In genomic region chr7:80324032-80324431, GRCh38 we compare ENCODE assay signal across 15 cellular contexts.
A peak's percentile ranks its signal among the peaks of the same experiment; 100 is the strongest.
DNase-seq lines count a peak whose midpoint lies in the region; ATAC-seq and TF ChIP-seq lines count a peak whose summit lies in the region.
"Had no signal": no experiment of that assay in that cellular context is flagged by ENCODE, and none has a peak within 500 bp of the region (broad histone marks: within the 10 kb centered on the region; RNA-seq: fewer than 3 reads in every experiment).

No MANE protein-coding gene starts in this region.

- DNase-seq in GM04503 (ENCODE audit: low read depth) (peak; percentile 55), NCI-H226 (peak; percentile 88), cardiac fibroblast (ENCODE audit: low read depth in 2 of 2) (peak; percentile 50 to 89), myocyte (ENCODE audit: low read depth) (peak; percentile 45), NCI-H82 (lab: John Stamatoyannopoulos, UW) (no peak), amniotic stem cell (lab: John Stamatoyannopoulos, UW) (no peak)
- no peak for DNase-seq in stimulated activated CD4-positive, alpha-beta T cell treated with anti-CD3 and anti-CD28 coated beads, Interleukin-2, amount 100 ng/mL, for 48 hours
- DNase-seq: activated CD8-positive, alpha-beta memory T cell treated with anti-CD3 and anti-CD28 coated beads, Interleukin-2, amount 10 ng/mL, durations not matched to agents 7 days and 5 days; C1 segment of cervical spinal cord; cortex of kidney; gastrocnemius medialis; NCI-H524 treated with DMSO at 0.1 percent for 48 hours; SHP77 treated with DMSO at 0.1 percent for 48 hours; sigmoid colon had no signal

- no peak overlapping the region for H3K4me3 ChIP-seq in cardiac fibroblast (replicated peaks in 1 of 2; ENCODE audit: low read depth in 2 of 2, low read length in 2 of 2)
- H3K4me3 ChIP-seq: gastrocnemius medialis, sigmoid colon had no signal

- no peak for ATAC-seq in GM21526 (IDR thresholded peaks at IDR 0.05; ENCODE audit: low FRiP score, unreplicated experiment)
- ATAC-seq: activated CD8-positive, alpha-beta memory T cell treated with anti-CD3 and anti-CD28 coated beads, Interleukin-2, amount 10 ng/mL, durations not matched to agents 7 days and 5 days; gastrocnemius medialis had no signal

- TF ChIP-seq CTCF in cardiac fibroblast (IDR thresholded peaks at IDR 0.05; ENCODE audit: low read depth, low read length) = no peak

Comparison
In these comparisons a context has a peak if more than half of its experiments do, and no peak if none do; other contexts are left out.
1. DNase-seq: peak in GM04503 (single experiment), NCI-H226 (single experiment), cardiac fibroblast (2 of 2) and myocyte (single experiment); none in stimulated activated CD4-positive, alpha-beta T cell treated with anti-CD3 and anti-CD28 coated beads, Interleukin-2, amount 100 ng/mL, for 48 hours (0 of 2), NCI-H82 (single experiment) and amniotic stem cell (single experiment).